Comparison of ENCODE assay signal across 27 cellular contexts in genomic region chr4:168096444-168096784, GRCh38. TPM values are rescaled to one million over a fixed set of nuclear protein-coding genes. Genes with fewer than 3 reads are reported as not detected.
DNase-seq lines count a peak whose midpoint lies in the region; ATAC-seq, FAIRE-seq and TF ChIP-seq lines count a peak whose summit lies in the region.
"Had no signal": no experiment of that assay in that cellular context is flagged by ENCODE, and none has a peak within 500 bp of the region (broad histone marks: within the 10 kb centered on the region; RNA-seq: fewer than 3 reads in every experiment).

No MANE protein-coding gene starts in this region.

- H3K9me3 ChIP-seq in PC-9 (ENCODE audit: insufficient read depth, low read depth) (peaks cover 2% of the 10 kb centered on the region; the same call in 1 of the 2 replicates), skeletal muscle satellite cell (replicated peaks; ENCODE audit: low read length) (no peaks in the 10 kb centered on the region)
- H3K9me3 ChIP-seq: MG63, SJCRH30 had no signal

- CTCF ChIA-PET in PC-9 (lab: Charles Lee) = no interaction called here

- H2AFZ ChIP-seq in ACC112 (ENCODE audit: low read length, unreplicated experiment) (peak overlapping the region; percentile 11), PC-9 (0 out of 2 replicates have a peak overlapping the region, but pooled peaks have one; percentile 27)
- H2AFZ ChIP-seq: GM23338 had no signal

- no peaks in the 10 kb centered on the region for H3K79me2 ChIP-seq in ACC112 (ENCODE audit: control insufficient read depth, insufficient read depth, low read length, unreplicated experiment)
- H3K79me2 ChIP-seq in PC-9 (ENCODE audit: low read depth) = no peaks in the 10 kb centered on the region

- no peak for FAIRE-seq in urothelium cell line (lab: Jason Lieb, UNC)
- FAIRE-seq: A204.1, GM12891 had no signal

- peaks cover 5% of the 10 kb centered on the region; the same call in 1 of the 2 replicates for H3K36me3 ChIP-seq in ACC112 (ENCODE audit: insufficient read depth, low read length)
- H3K36me3 ChIP-seq in PC-9 (ENCODE audit: low read depth) = no peaks in the 10 kb centered on the region
- no peaks in the 10 kb centered on the region for H3K36me3 ChIP-seq in skeletal muscle satellite cell (ENCODE audit: insufficient read depth, low read length)
- H3K36me3 ChIP-seq: MG63, SJCRH30 had no signal

- H3K4me1 ChIP-seq in ACC112 (ENCODE audit: control insufficient read depth, insufficient read depth, low read length, unreplicated experiment) = peaks cover 62% of the 10 kb centered on the region
- peaks cover 40% of the 10 kb centered on the region for H3K4me1 ChIP-seq in PC-9 (replicated peaks; ENCODE audit: insufficient read depth)
- H3K4me1 ChIP-seq in skeletal muscle satellite cell (ENCODE audit: control insufficient read depth, insufficient read depth, low read length) = peaks cover 50% of the 10 kb centered on the region
- H3K4me1 ChIP-seq: SJCRH30 had no signal

- no peak for DNase-seq in PC-9
- no peak for DNase-seq in epithelial cell of prostate (ENCODE audit: low read depth, low spot score)
- DNase-seq in A172 (ENCODE audit: low spot score) = no peak
- no peak for DNase-seq in urothelium cell line (ENCODE audit: low spot score)
- DNase-seq: C1 segment of cervical spinal cord; CD4-positive, alpha-beta memory T cell; COR-L47; DMS79 treated with DMSO at 0.1 percent for 48 hours; GF-D8; HCEC 1CT; KG1; MG63; NCI-H1105 treated with DMSO at 0.1 percent for 48 hours; NCI-H2029 treated with DMSO at 0.1 percent for 48 hours; NCI-H2227 treated with DMSO at 0.1 percent for 48 hours; NCI-H510A; NCI-H69; SJCRH30; T-cell had no signal

- H3F3A ChIP-seq in PC-9 (ENCODE audit: insufficient read depth, low read depth) = peaks cover 21% of the 10 kb centered on the region

- H3K9ac ChIP-seq in skeletal muscle satellite cell (ENCODE audit: low read depth, low read length) = peak overlapping the region; percentile 27

- TF ChIP-seq CTCF in PC-9 (conservative IDR thresholded peaks at IDR 0.05) = no peak

- POLR2A ChIA-PET in PC-9 (lab: Charles Lee; ENCODE audit: unreplicated experiment) = no interaction called here

- H3K27ac ChIP-seq in ACC112 (ENCODE audit: low read depth, low read length) (peak overlapping the region; percentile 84), PC-9 (peak overlapping the region; percentile 44), epithelial cell of prostate (peak overlapping the region; percentile 43)
- H3K27ac ChIP-seq: SJCRH30 had no signal

- no TSS peak for BruUV-seq in PC-9 (replicated peaks; lab: Mats Ljungman, UMichigan)

- no peak for ATAC-seq in HG03025 (IDR thresholded peaks at IDR 0.05; ENCODE audit: low FRiP score, unreplicated experiment)
- ATAC-seq: GM23338, Right ventricle myocardium inferior, T-cell had no signal

- H3K27me3 ChIP-seq in ACC112 (ENCODE audit: insufficient read depth, low read length) (no peaks in the 10 kb centered on the region), PC-9 (ENCODE audit: insufficient read depth, low read depth) (no peaks in the 10 kb centered on the region), skeletal muscle satellite cell (ENCODE audit: control insufficient read depth, insufficient read depth, low read length) (no peaks in the 10 kb centered on the region)
- H3K27me3 ChIP-seq: MG63, SJCRH30 had no signal

- H3K4me2 ChIP-seq in PC-9 (no peak overlapping the region), skeletal muscle satellite cell (ENCODE audit: low read length) (peak overlapping the region; percentile 52)
- H3K4me2 ChIP-seq: GM23338 had no signal

- intact Hi-C loops in PC-9 (cut with micrococcal nuclease; ENCODE audit: unreplicated experiment) = no loop called here

- H3K9me2 ChIP-seq in PC-9 (ENCODE audit: insufficient read depth) = no peaks in the 10 kb centered on the region

- no peak overlapping the region for H3K4me3 ChIP-seq in ACC112 (ENCODE audit: low read depth, low read length)
- H3K4me3 ChIP-seq in PC-9 = no peak overlapping the region
- no peak overlapping the region for H3K4me3 ChIP-seq in skeletal muscle satellite cell (ENCODE audit: low read length)
- H3K4me3 ChIP-seq: GM23338, MG63, SJCRH30 had no signal

- H4K20me1 ChIP-seq in PC-9 (ENCODE audit: insufficient read depth) = no peaks in the 10 kb centered on the region

RNA-seq across cellular contexts. Expression of gene ANXA10, which starts 4.1 kb away (rescaled TPM):
- 1.1 and 3.0 TPM in 2 replicates for total RNA-seq in PC-9 (2021)
- 5.3 and 7.2 TPM in 2 replicates for total RNA-seq in skeletal muscle satellite cell (2012; rRNA removed)
- 1.2 TPM in 1 of 2 replicates, not detected in the other for total RNA-seq in A172 (2014; rRNA removed; shearing (Covaris generic))
- total RNA-seq: CD4-positive, alpha-beta memory T cell; GM23338; OCI-LY7; Right ventricle myocardium inferior; T-cell had no signal
